8 cellular contexts compared by ENCODE assay signal in the genomic region with DNA sequence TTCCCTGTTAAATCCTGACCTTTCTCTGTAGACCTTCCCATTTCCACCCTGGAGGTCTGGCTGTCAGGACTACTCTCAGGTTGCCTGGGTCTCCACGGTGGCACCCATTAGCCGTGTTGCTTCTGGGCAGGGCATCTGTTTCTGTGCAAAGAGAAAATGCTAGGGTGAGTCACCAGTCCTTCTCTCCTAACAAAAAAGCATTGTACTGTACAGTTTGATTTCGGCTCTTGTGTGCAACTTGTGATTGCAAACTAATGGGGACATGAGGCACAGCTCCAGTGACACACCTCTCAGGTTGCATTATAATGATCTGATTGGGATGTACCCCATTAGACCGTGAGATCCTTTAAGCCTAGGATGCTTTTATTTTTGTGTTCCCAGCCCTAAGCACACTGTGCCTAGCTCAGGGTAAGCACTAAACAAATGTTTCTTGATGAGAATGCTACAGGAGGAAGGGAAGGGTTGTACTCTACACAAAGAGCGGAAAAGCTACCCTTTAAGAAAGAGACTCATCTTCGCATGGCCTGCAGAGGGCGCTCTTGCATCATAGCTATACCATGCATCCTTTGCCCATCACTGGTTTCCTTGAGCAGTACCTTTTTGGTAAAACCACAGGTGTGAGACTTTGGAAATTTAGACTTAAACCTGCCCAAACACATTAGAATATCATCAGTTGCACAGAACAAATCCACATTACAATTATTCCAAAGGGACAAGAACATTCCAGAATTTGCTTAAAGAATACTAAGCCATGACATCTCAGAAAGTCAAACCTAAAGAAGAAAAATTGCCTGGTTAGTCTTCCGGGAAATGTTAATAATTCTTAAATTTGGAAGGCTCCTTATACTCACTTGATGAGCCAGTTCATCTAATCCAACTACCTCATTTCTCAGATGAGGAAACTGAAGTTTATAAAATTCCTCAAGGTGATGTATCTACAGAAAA. TPM values are rescaled to one million over a fixed set of nuclear protein-coding genes. Genes with fewer than 3 reads are reported as not detected.
DNase-seq lines count a peak whose midpoint lies in the region; ATAC-seq and TF ChIP-seq lines count a peak whose summit lies in the region.

No MANE protein-coding gene starts in this region.

- DNase-seq in GM12865 (ENCODE audit: low read depth) (peak; percentile 83), NOMO-1 treated with DMSO at 0.1 percent for 48 hours (lab: John Stamatoyannopoulos, UW; ENCODE audit: unreplicated experiment) (peak; percentile 70), epidermal melanocyte (ENCODE audit: insufficient read length, low spot score) (peak; percentile 66)
- peak; percentile 78 for DNase-seq in activated CD8-positive, alpha-beta memory T cell treated with anti-CD3 and anti-CD28 coated beads, Interleukin-2, amount 10 ng/mL, durations not matched to agents 7 days and 5 days
- peak; percentile 40 to 64 for DNase-seq in stimulated activated CD8-positive, alpha-beta memory T cell treated with anti-CD3 and anti-CD28 coated beads, Interleukin-7, amount 100 ng/mL, for 1 hour (ENCODE audit: low read depth in 2 of 2)

- ATAC-seq in HG03432 (IDR thresholded peaks at IDR 0.05; ENCODE audit: unreplicated experiment): peak; percentile 60
- ATAC-seq in activated CD8-positive, alpha-beta memory T cell treated with anti-CD3 and anti-CD28 coated beads, Interleukin-2, amount 10 ng/mL, durations not matched to agents 7 days and 5 days: peak; percentile 77
- ATAC-seq in GM21576 (IDR thresholded peaks at IDR 0.05; ENCODE audit: unreplicated experiment): no peak

- H3K4me1 ChIP-seq in mucosa of stomach (ENCODE audit: control insufficient read depth, insufficient read depth, low read length): peaks cover 6% of the 10 kb centered on the region

- peaks cover 2% of the 10 kb centered on the region for H3K4me1 Mint-ChIP-seq in activated CD8-positive, alpha-beta memory T cell treated with anti-CD3 and anti-CD28 coated beads, Interleukin-2, amount 10 ng/mL, durations not matched to agents 7 days and 5 days

- no peaks in the 10 kb centered on the region for H3K27me3 ChIP-seq in mucosa of stomach (ENCODE audit: control insufficient read depth, insufficient read depth, low read length)

- no peaks in the 10 kb centered on the region for H3K27me3 Mint-ChIP-seq in activated CD8-positive, alpha-beta memory T cell treated with anti-CD3 and anti-CD28 coated beads, Interleukin-2, amount 10 ng/mL, durations not matched to agents 7 days and 5 days

- H3K36me3 ChIP-seq in mucosa of stomach (ENCODE audit: control insufficient read depth, insufficient read depth, low read length): no peaks in the 10 kb centered on the region

- H3K36me3 Mint-ChIP-seq in activated CD8-positive, alpha-beta memory T cell treated with anti-CD3 and anti-CD28 coated beads, Interleukin-2, amount 10 ng/mL, durations not matched to agents 7 days and 5 days: peaks cover 4% of the 10 kb centered on the region

- H3K4me3 ChIP-seq in GM12865 (ENCODE audit: low read depth, low read length): no peak overlapping the region
- peak overlapping the region; percentile 16 for H3K4me3 ChIP-seq in mucosa of stomach (ENCODE audit: low read length)

- H3K9ac ChIP-seq in mucosa of stomach (ENCODE audit: low read length): peak overlapping the region; percentile 45

- H3K9me3 ChIP-seq in mucosa of stomach (ENCODE audit: control insufficient read depth, low read length): no peaks in the 10 kb centered on the region

- H3K4me3 Mint-ChIP-seq in activated CD8-positive, alpha-beta memory T cell treated with anti-CD3 and anti-CD28 coated beads, Interleukin-2, amount 10 ng/mL, durations not matched to agents 7 days and 5 days: no peak overlapping the region

- H3K27ac Mint-ChIP-seq in activated CD8-positive, alpha-beta memory T cell treated with anti-CD3 and anti-CD28 coated beads, Interleukin-2, amount 10 ng/mL, durations not matched to agents 7 days and 5 days: no peak overlapping the region

- CTCF ChIA-PET in activated CD8-positive, alpha-beta memory T cell treated with anti-CD3 and anti-CD28 coated beads, Interleukin-2, amount 10 ng/mL, durations not matched to agents 7 days and 5 days (lab: Charles Lee): interaction anchor here (0.8 to 3.3 kb wide), 28 partner anchors 9 to 1145 kb away, joined by 3 to 22 read pairs (median 4); a partner anchor contains a TSS

- peak; percentile 89 for TF ChIP-seq CTCF in GM12865 (IDR thresholded peaks at IDR 0.05; ENCODE audit: insufficient read depth, low read depth, low read length, missing control alignments)

- H3K9me3 Mint-ChIP-seq in activated CD8-positive, alpha-beta memory T cell treated with anti-CD3 and anti-CD28 coated beads, Interleukin-2, amount 10 ng/mL, durations not matched to agents 7 days and 5 days (ENCODE audit: low read depth): no peaks in the 10 kb centered on the region

RNA-seq across cellular contexts. Expression of a gene that starts 20.3 kb away (rescaled TPM):
- total RNA-seq in activated CD8-positive, alpha-beta memory T cell treated with anti-CD3 and anti-CD28 coated beads, Interleukin-2, amount 10 ng/mL, durations not matched to agents 7 days and 5 days: 10 to 100 TPM; 10.3 to 11.8 TPM

RNA-seq across cellular contexts. Expression of a gene that starts 38.7 kb away (rescaled TPM):
- under 1 TPM in 1 of 2 experiments, not detected in 1; 0.21 TPM for total RNA-seq in activated CD8-positive, alpha-beta memory T cell treated with anti-CD3 and anti-CD28 coated beads, Interleukin-2, amount 10 ng/mL, durations not matched to agents 7 days and 5 days

RNA-seq across cellular contexts. Expression of a gene that starts 40.4 kb away (rescaled TPM):
- 1 to 10 TPM; 3.3 to 6.0 TPM for total RNA-seq in activated CD8-positive, alpha-beta memory T cell treated with anti-CD3 and anti-CD28 coated beads, Interleukin-2, amount 10 ng/mL, durations not matched to agents 7 days and 5 days
